1 cellular context compared by ENCODE assay signal in the genomic region with DNA sequence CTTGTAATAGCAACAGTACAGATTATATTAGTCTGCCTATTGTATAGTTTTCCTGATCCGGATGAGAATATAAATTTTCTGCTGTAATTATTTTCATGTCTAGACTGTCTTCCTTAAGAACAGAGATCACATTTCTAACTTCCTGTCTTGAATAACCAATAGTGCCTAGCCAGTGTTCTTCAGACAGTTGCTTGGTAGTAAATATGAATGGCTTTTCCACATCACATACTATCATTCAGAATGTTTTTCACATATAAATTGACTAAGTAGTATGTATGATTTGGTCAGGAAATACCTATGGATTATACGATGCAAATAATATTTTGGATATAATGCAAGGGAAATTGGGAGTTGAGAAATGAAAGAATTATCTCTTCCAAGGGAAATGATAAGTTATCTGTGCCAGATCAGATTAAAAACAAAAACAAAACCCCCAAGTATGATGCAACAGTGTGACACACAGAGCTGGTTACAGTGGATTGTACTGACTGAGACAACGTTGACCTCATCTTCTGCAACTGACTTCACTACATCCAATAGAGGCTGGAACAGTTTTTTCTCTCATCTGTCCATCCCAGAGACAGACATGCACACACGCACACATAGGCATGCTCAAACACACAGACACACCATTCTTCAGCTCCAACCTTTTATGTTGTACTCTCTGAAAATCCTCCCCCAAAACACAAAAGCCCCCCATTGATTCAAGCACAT.
A peak's percentile ranks its signal among the peaks of the same experiment; 100 is the strongest.
TF ChIP-seq lines count a peak whose summit lies in the region.

No MANE protein-coding gene starts in this region.

TF ChIP-seq in K562, 482 proteins besides CTCF, POLR2A, EP300 and RAD21 (continued from another document):
- no peak for TF ChIP-seq ZBTB33 (CRISPR knock-in tag; IDR thresholded peaks at IDR 0.05)
- TF ChIP-seq SPI1 (IDR thresholded peaks at IDR 0.05; ENCODE audit: borderline replicate concordance, low read depth, low read length): no peak
- TF ChIP-seq ATF4 (CRISPR knock-in tag; IDR thresholded peaks at IDR 0.05): peak; percentile 99
- TF ChIP-seq, protein P1, sequence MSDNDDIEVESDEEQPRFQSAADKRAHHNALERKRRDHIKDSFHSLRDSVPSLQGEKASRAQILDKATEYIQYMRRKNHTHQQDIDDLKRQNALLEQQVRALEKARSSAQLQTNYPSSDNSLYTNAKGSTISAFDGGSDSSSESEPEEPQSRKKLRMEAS (CRISPR knock-in tag; IDR thresholded peaks at IDR 0.05): no peak
- TF ChIP-seq ZNF184 (CRISPR knock-in tag; IDR thresholded peaks at IDR 0.05): no peak
- peak; percentile 98 for TF ChIP-seq ZSCAN32 (CRISPR knock-in tag; IDR thresholded peaks at IDR 0.05)
